In genomic region chr5:32233696-32234447, GRCh38 we compare ENCODE assay signal across 1 cellular context.
A peak's percentile ranks its signal among the peaks of the same experiment; 100 is the strongest.
TF ChIP-seq lines count a peak whose summit lies in the region.

No MANE protein-coding gene starts in this region.

TF ChIP-seq in HepG2, 621 proteins besides CTCF, POLR2A, EP300 and RAD21 (continued from another document and continues in another):
- TF ChIP-seq, protein P1, sequence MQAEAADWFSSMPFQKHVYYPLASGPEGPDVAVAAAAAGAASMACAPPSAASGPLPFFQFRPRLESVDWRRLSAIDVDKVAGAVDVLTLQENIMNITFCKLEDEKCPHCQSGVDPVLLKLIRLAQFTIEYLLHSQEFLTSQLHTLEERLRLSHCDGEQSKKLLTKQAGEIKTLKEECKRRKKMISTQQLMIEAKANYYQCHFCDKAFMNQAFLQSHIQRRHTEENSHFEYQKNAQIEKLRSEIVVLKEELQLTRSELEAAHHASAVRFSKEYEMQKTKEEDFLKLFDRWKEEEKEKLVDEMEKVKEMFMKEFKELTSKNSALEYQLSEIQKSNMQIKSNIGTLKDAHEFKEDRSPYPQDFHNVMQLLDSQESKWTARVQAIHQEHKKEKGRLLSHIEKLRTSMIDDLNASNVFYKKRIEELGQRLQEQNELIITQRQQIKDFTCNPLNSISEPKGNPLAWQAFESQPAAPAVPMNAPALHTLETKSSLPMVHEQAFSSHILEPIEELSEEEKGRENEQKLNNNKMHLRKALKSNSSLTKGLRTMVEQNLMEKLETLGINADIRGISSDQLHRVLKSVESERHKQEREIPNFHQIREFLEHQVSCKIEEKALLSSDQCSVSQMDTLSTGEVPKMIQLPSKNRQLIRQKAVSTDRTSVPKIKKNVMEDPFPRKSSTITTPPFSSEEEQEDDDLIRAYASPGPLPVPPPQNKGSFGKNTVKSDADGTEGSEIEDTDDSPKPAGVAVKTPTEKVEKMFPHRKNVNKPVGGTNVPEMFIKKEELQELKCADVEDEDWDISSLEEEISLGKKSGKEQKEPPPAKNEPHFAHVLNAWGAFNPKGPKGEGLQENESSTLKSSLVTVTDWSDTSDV (CRISPR knock-in tag; IDR thresholded peaks at IDR 0.05) = no peak
- no peak for TF ChIP-seq ZNF234 (CRISPR knock-in tag; conservative IDR thresholded peaks at IDR 0.05)
- no peak for TF ChIP-seq MTF2 (CRISPR knock-in tag; IDR thresholded peaks at IDR 0.05; ENCODE audit: borderline replicate concordance)
- no peak for TF ChIP-seq ZNF335 (CRISPR knock-in tag; IDR thresholded peaks at IDR 0.05)
- TF ChIP-seq ZKSCAN8 (CRISPR knock-in tag; IDR thresholded peaks at IDR 0.05; ENCODE audit: borderline replicate concordance) = peak; percentile 73; the same call in 1 of the 2 replicates
- TF ChIP-seq PAF1 (CRISPR knock-in tag; IDR thresholded peaks at IDR 0.05) = peak; percentile 78; the same call in 1 of the 2 replicates
- TF ChIP-seq, protein P2, sequence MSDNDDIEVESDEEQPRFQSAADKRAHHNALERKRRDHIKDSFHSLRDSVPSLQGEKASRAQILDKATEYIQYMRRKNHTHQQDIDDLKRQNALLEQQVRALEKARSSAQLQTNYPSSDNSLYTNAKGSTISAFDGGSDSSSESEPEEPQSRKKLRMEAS (IDR thresholded peaks at IDR 0.05) = peak; percentile 95
- no peak for TF ChIP-seq ATAD3A (CRISPR knock-in tag; IDR thresholded peaks at IDR 0.05)
- peak; percentile 96 for TF ChIP-seq ISL2 (CRISPR knock-in tag; IDR thresholded peaks at IDR 0.05)
- TF ChIP-seq ZNF329 (CRISPR knock-in tag; IDR thresholded peaks at IDR 0.05; ENCODE audit: low read depth) = no peak
- no peak for TF ChIP-seq RFX3 (CRISPR knock-in tag; IDR thresholded peaks at IDR 0.05)
- TF ChIP-seq KDM3A (CRISPR knock-in tag; IDR thresholded peaks at IDR 0.05; ENCODE audit: low read depth) = peak; percentile 53
- TF ChIP-seq ZNF230 (CRISPR knock-in tag; IDR thresholded peaks at IDR 0.05) = no peak
- TF ChIP-seq ZNF570 (CRISPR knock-in tag; IDR thresholded peaks at IDR 0.05; ENCODE audit: borderline replicate concordance) = no peak
- TF ChIP-seq, protein P3, sequence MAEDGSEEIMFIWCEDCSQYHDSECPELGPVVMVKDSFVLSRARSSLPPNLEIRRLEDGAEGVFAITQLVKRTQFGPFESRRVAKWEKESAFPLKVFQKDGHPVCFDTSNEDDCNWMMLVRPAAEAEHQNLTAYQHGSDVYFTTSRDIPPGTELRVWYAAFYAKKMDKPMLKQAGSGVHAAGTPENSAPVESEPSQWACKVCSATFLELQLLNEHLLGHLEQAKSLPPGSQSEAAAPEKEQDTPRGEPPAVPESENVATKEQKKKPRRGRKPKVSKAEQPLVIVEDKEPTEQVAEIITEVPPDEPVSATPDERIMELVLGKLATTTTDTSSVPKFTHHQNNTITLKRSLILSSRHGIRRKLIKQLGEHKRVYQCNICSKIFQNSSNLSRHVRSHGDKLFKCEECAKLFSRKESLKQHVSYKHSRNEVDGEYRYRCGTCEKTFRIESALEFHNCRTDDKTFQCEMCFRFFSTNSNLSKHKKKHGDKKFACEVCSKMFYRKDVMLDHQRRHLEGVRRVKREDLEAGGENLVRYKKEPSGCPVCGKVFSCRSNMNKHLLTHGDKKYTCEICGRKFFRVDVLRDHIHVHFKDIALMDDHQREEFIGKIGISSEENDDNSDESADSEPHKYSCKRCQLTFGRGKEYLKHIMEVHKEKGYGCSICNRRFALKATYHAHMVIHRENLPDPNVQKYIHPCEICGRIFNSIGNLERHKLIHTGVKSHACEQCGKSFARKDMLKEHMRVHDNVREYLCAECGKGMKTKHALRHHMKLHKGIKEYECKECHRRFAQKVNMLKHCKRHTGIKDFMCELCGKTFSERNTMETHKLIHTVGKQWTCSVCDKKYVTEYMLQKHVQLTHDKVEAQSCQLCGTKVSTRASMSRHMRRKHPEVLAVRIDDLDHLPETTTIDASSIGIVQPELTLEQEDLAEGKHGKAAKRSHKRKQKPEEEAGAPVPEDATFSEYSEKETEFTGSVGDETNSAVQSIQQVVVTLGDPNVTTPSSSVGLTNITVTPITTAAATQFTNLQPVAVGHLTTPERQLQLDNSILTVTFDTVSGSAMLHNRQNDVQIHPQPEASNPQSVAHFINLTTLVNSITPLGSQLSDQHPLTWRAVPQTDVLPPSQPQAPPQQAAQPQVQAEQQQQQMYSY (CRISPR knock-in tag; IDR thresholded peaks at IDR 0.05) = no peak
- no peak for TF ChIP-seq ZNF569 (CRISPR knock-in tag; IDR thresholded peaks at IDR 0.05; ENCODE audit: borderline replicate concordance)
- peak; percentile 75 for TF ChIP-seq TAF1 (CRISPR knock-in tag; IDR thresholded peaks at IDR 0.05)
- no peak for TF ChIP-seq MEIS2 (CRISPR knock-in tag; IDR thresholded peaks at IDR 0.05)
- TF ChIP-seq LCORL (IDR thresholded peaks at IDR 0.05) = peak; percentile 86
- TF ChIP-seq LCORL (CRISPR knock-in tag; IDR thresholded peaks at IDR 0.05) = peak; percentile 99
- TF ChIP-seq PHF21A (CRISPR knock-in tag; IDR thresholded peaks at IDR 0.05) = peak; percentile 93
- 0 out of 2 replicates have a peak, but pooled peaks have one; percentile 31 for TF ChIP-seq ZNF136 (CRISPR knock-in tag; IDR thresholded peaks at IDR 0.05; ENCODE audit: low read depth)
- TF ChIP-seq MIER2 (CRISPR knock-in tag; IDR thresholded peaks at IDR 0.05) = peak; percentile 78; the same call in 1 of the 2 replicates
- 0 out of 2 replicates have a peak, but pooled peaks have one; percentile 12 for TF ChIP-seq RFX5 (IDR thresholded peaks at IDR 0.05; ENCODE audit: low read depth, low read length)
- TF ChIP-seq ZNF75D (CRISPR knock-in tag; IDR thresholded peaks at IDR 0.05; ENCODE audit: borderline replicate concordance) = no peak
- TF ChIP-seq, protein P4, sequence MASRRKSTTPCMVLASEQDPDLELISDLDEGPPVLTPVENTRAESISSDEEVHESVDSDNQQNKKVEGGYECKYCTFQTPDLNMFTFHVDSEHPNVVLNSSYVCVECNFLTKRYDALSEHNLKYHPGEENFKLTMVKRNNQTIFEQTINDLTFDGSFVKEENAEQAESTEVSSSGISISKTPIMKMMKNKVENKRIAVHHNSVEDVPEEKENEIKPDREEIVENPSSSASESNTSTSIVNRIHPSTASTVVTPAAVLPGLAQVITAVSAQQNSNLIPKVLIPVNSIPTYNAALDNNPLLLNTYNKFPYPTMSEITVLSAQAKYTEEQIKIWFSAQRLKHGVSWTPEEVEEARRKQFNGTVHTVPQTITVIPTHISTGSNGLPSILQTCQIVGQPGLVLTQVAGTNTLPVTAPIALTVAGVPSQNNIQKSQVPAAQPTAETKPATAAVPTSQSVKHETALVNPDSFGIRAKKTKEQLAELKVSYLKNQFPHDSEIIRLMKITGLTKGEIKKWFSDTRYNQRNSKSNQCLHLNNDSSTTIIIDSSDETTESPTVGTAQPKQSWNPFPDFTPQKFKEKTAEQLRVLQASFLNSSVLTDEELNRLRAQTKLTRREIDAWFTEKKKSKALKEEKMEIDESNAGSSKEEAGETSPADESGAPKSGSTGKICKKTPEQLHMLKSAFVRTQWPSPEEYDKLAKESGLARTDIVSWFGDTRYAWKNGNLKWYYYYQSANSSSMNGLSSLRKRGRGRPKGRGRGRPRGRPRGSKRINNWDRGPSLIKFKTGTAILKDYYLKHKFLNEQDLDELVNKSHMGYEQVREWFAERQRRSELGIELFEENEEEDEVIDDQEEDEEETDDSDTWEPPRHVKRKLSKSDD (CRISPR knock-in tag; IDR thresholded peaks at IDR 0.05; ENCODE audit: low read depth) = no peak
- TF ChIP-seq GATA4 (IDR thresholded peaks at IDR 0.05; ENCODE audit: borderline replicate concordance, low read depth) = 0 out of 2 replicates have a peak, but pooled peaks have one; percentile 52
- TF ChIP-seq ZNF337 (CRISPR knock-in tag; IDR thresholded peaks at IDR 0.05; ENCODE audit: borderline replicate concordance, low read depth) = no peak
- peak; percentile 80 for TF ChIP-seq SKI (IDR thresholded peaks at IDR 0.05; ENCODE audit: partially characterized antibody)
- TF ChIP-seq, protein P5, sequence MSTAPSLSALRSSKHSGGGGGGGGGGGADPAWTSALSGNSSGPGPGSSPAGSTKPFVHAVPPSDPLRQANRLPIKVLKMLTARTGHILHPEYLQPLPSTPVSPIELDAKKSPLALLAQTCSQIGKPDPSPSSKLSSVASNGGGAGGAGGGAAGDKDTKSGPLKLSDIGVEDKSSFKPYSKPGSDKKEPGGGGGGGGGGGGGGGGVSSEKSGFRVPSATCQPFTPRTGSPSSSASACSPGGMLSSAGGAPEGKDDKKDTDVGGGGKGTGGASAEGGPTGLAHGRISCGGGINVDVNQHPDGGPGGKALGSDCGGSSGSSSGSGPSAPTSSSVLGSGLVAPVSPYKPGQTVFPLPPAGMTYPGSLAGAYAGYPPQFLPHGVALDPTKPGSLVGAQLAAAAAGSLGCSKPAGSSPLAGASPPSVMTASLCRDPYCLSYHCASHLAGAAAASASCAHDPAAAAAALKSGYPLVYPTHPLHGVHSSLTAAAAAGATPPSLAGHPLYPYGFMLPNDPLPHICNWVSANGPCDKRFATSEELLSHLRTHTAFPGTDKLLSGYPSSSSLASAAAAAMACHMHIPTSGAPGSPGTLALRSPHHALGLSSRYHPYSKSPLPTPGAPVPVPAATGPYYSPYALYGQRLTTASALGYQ (CRISPR knock-in tag; IDR thresholded peaks at IDR 0.05) = peak; percentile 69; the same call in 1 of the 2 replicates
- TF ChIP-seq, protein P6, sequence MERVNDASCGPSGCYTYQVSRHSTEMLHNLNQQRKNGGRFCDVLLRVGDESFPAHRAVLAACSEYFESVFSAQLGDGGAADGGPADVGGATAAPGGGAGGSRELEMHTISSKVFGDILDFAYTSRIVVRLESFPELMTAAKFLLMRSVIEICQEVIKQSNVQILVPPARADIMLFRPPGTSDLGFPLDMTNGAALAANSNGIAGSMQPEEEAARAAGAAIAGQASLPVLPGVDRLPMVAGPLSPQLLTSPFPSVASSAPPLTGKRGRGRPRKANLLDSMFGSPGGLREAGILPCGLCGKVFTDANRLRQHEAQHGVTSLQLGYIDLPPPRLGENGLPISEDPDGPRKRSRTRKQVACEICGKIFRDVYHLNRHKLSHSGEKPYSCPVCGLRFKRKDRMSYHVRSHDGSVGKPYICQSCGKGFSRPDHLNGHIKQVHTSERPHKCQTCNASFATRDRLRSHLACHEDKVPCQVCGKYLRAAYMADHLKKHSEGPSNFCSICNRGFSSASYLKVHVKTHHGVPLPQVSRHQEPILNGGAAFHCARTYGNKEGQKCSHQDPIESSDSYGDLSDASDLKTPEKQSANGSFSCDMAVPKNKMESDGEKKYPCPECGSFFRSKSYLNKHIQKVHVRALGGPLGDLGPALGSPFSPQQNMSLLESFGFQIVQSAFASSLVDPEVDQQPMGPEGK (CRISPR knock-in tag; IDR thresholded peaks at IDR 0.05) = peak; percentile 72
- no peak for TF ChIP-seq ELF4 (CRISPR knock-in tag; IDR thresholded peaks at IDR 0.05; ENCODE audit: borderline replicate concordance)
- peak; percentile 79; the same call in 1 of the 2 replicates for TF ChIP-seq ZFP37 (CRISPR knock-in tag; IDR thresholded peaks at IDR 0.05; ENCODE audit: borderline replicate concordance)
- TF ChIP-seq TEAD2 (CRISPR knock-in tag; IDR thresholded peaks at IDR 0.05) = no peak
- TF ChIP-seq MYNN (CRISPR knock-in tag; IDR thresholded peaks at IDR 0.05; ENCODE audit: low read depth) = peak; percentile 56; the same call in 1 of the 2 replicates
- 0 out of 2 replicates have a peak, but pooled peaks have one; percentile 31 for TF ChIP-seq ZNF441 (CRISPR knock-in tag; IDR thresholded peaks at IDR 0.05; ENCODE audit: borderline replicate concordance)
- TF ChIP-seq E2F5 (CRISPR knock-in tag; conservative IDR thresholded peaks at IDR 0.05) = no peak
- peak; percentile 67; the same call in 1 of the 2 replicates for TF ChIP-seq CBX5 (CRISPR knock-in tag; IDR thresholded peaks at IDR 0.05; ENCODE audit: borderline replicate concordance)
- no peak for TF ChIP-seq ZFYVE20 (CRISPR knock-in tag; IDR thresholded peaks at IDR 0.05; ENCODE audit: borderline replicate concordance, low read depth)
- TF ChIP-seq, protein P7, sequence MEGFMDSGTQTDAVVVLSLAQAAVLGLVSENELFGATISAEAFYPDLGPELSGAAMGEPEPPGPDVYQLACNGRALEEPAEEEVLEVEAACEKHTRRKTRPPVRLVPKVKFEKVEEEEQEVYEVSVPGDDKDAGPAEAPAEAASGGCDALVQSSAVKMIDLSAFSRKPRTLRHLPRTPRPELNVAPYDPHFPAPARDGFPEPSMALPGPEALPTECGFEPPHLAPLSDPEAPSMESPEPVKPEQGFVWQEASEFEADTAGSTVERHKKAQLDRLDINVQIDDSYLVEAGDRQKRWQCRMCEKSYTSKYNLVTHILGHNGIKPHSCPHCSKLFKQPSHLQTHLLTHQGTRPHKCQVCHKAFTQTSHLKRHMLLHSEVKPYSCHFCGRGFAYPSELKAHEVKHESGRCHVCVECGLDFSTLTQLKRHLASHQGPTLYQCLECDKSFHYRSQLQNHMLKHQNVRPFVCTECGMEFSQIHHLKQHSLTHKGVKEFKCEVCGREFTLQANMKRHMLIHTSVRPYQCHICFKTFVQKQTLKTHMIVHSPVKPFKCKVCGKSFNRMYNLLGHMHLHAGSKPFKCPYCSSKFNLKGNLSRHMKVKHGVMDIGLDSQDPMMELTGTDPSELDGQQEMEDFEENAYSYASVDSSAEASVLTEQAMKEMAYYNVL (CRISPR knock-in tag; IDR thresholded peaks at IDR 0.05; ENCODE audit: borderline replicate concordance) = peak; percentile 91; the same call in 1 of the 2 replicates
- no peak for TF ChIP-seq ZNF615 (CRISPR knock-in tag; IDR thresholded peaks at IDR 0.05; ENCODE audit: borderline replicate concordance)
- TF ChIP-seq, protein P8, sequence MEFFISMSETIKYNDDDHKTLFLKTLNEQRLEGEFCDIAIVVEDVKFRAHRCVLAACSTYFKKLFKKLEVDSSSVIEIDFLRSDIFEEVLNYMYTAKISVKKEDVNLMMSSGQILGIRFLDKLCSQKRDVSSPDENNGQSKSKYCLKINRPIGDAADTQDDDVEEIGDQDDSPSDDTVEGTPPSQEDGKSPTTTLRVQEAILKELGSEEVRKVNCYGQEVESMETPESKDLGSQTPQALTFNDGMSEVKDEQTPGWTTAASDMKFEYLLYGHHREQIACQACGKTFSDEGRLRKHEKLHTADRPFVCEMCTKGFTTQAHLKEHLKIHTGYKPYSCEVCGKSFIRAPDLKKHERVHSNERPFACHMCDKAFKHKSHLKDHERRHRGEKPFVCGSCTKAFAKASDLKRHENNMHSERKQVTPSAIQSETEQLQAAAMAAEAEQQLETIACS (CRISPR knock-in tag; IDR thresholded peaks at IDR 0.05) = no peak
- peak; percentile 72 for TF ChIP-seq WIZ (CRISPR knock-in tag; IDR thresholded peaks at IDR 0.05)
- TF ChIP-seq ZBTB42 (CRISPR knock-in tag; IDR thresholded peaks at IDR 0.05) = no peak
- TF ChIP-seq MAF1 (CRISPR knock-in tag; IDR thresholded peaks at IDR 0.05; ENCODE audit: borderline replicate concordance) = no peak
- no peak for TF ChIP-seq HOXA7 (CRISPR knock-in tag; IDR thresholded peaks at IDR 0.05)
- TF ChIP-seq RBM39 (IDR thresholded peaks at IDR 0.05; ENCODE audit: low read depth, low read length, poor library complexity, severe bottlenecking) = no peak
- TF ChIP-seq ZFP36 (IDR thresholded peaks at IDR 0.05; ENCODE audit: borderline replicate concordance, low read depth, low read length, partially characterized antibody) = no peak
- peak; percentile 16 for TF ChIP-seq ZEB1 (IDR thresholded peaks at IDR 0.05; ENCODE audit: insufficient replicate concordance, low read depth)
- peak; percentile 87; the same call in 1 of the 2 replicates for TF ChIP-seq FOXJ3 (CRISPR knock-in tag; IDR thresholded peaks at IDR 0.05; ENCODE audit: borderline replicate concordance)
- TF ChIP-seq CCDC6 (CRISPR knock-in tag; IDR thresholded peaks at IDR 0.05) = no peak; the same call in 1 of the 2 replicates
